Comparison of ENCODE assay signal across 23 cellular contexts in genomic region chr15:65682404-65682911, GRCh38.
"Had no signal": no experiment of that assay in that cellular context is flagged by ENCODE, and none has a peak within 500 bp of the region (broad histone marks: within the 10 kb centered on the region; RNA-seq: fewer than 3 reads in every experiment).

No MANE protein-coding gene starts in this region.

- ATAC-seq: body of pancreas, left lung, lower lobe of right lung, natural killer cell, right cardiac atrium, upper lobe of right lung had no signal

- H3K9me3 Mint-ChIP-seq: activated CD4-positive, alpha-beta memory T cell treated with anti-CD3 and anti-CD28 coated beads for 36 hours; activated naive CD4-positive, alpha-beta T cell treated with anti-CD3 and anti-CD28 coated beads, Interleukin-2, amount 50 U/mL, for 24 hours; natural killer cell; T-helper 2 cell treated with Interferon-gamma antibody and Interleukin-4, amounts not matched to agents 5 μg/mL and 100 μg/mL, for 36 hours had no signal

- H3K4me1 Mint-ChIP-seq: natural killer cell had no signal

- DNase-seq: activated CD4-positive, alpha-beta memory T cell treated with anti-CD3 and anti-CD28 coated beads for 36 hours; activated CD4-positive, alpha-beta T cell treated with anti-CD3 and anti-CD28 coated beads for 48 hours; activated effector memory CD4-positive, alpha-beta T cell treated with anti-CD3 and anti-CD28 coated beads, Interleukin-2, amount 50 U/mL, for 16 hours; adrenal gland; aorta; body of pancreas; cerebellar nuclear complex; colonic mucosa; effector CD8-positive, alpha-beta T cell; glutamatergic neuron; left lung; lower lobe of right lung; mesendoderm; natural killer cell; right cardiac atrium; stimulated activated CD4-positive, alpha-beta T cell treated with anti-CD3 and anti-CD28 coated beads, Interleukin-15, amount 100 ng/mL, for 24 hours; T-helper 1 cell; tibial artery; upper lobe of right lung had no signal

- H3K4me1 ChIP-seq: adrenal gland, body of pancreas, colonic mucosa, left lung, lower lobe of right lung, suprapubic skin, tibial artery, upper lobe of right lung had no signal

- H3K27ac ChIP-seq: adrenal gland, body of pancreas, colonic mucosa, left lung, lower lobe of right lung, suprapubic skin, tibial artery, upper lobe of right lung, VCaP had no signal

- H3K27me3 Mint-ChIP-seq: activated CD4-positive, alpha-beta memory T cell treated with anti-CD3 and anti-CD28 coated beads for 36 hours; activated naive CD4-positive, alpha-beta T cell treated with anti-CD3 and anti-CD28 coated beads, Interleukin-2, amount 50 U/mL, for 24 hours had no signal

- H3K4me3 ChIP-seq: adrenal gland, body of pancreas, colonic mucosa, left lung, lower lobe of right lung, suprapubic skin, tibial artery, upper lobe of right lung had no signal

- H3K9me3 ChIP-seq: adrenal gland, body of pancreas, colonic mucosa, left lung, lower lobe of right lung, suprapubic skin, tibial artery, upper lobe of right lung had no signal

- H3K27me3 ChIP-seq: adrenal gland, body of pancreas, colonic mucosa, left lung, suprapubic skin, tibial artery, upper lobe of right lung had no signal

- H3K27ac Mint-ChIP-seq: activated CD4-positive, alpha-beta memory T cell treated with anti-CD3 and anti-CD28 coated beads for 36 hours; activated naive CD4-positive, alpha-beta T cell treated with anti-CD3 and anti-CD28 coated beads, Interleukin-2, amount 50 U/mL, for 24 hours; natural killer cell; T-helper 2 cell treated with Interferon-gamma antibody and Interleukin-4, amounts not matched to agents 5 μg/mL and 100 μg/mL, for 36 hours had no signal

- H3K4me3 Mint-ChIP-seq: activated CD4-positive, alpha-beta memory T cell treated with anti-CD3 and anti-CD28 coated beads for 36 hours; activated naive CD4-positive, alpha-beta T cell treated with anti-CD3 and anti-CD28 coated beads, Interleukin-2, amount 50 U/mL, for 24 hours; natural killer cell; T-helper 2 cell treated with Interferon-gamma antibody and Interleukin-4, amounts not matched to agents 5 μg/mL and 100 μg/mL, for 36 hours had no signal

- H3K36me3 ChIP-seq: adrenal gland, colonic mucosa, left lung, lower lobe of right lung, suprapubic skin, tibial artery, upper lobe of right lung had no signal
